Comparison of ENCODE assay signal across 8 cellular contexts in the genomic region with DNA sequence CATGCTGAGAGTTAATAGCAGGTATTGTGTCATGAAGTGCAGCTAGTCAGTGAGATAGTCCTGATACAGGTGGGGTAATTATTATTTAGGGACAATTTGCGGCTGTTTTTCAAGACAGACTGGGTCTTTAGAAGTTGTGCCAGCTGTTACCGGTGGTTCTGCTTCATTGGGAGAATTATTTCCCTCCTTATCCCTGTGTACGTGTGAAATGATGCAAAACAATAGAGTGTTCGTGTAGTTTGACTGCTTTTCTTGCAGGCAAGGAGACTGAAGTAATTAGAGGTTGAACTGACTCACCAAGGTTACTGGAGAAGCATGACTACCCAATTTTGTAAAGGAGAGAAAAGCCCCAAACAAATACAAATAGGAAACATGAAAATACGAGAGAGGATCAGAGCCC.
DNase-seq lines count a peak whose midpoint lies in the region; ATAC-seq and TF ChIP-seq lines count a peak whose summit lies in the region.

No MANE protein-coding gene starts in this region.

- H3K36me3 ChIP-seq in right atrium auricular region (no peaks in the 10 kb centered on the region), right lobe of liver (no peaks in the 10 kb centered on the region), uterus (no peaks in the 10 kb centered on the region)

- H3K9me3 ChIP-seq in right atrium auricular region (no peaks in the 10 kb centered on the region), right lobe of liver (no peaks in the 10 kb centered on the region), uterus (no peaks in the 10 kb centered on the region)

- intact Hi-C loops in Right ventricle myocardium inferior (cut with DNase I) (loop anchor here (2.0 to 5.0 kb wide), 2 partner anchors 33 to 179 kb away; no protein-coding TSS in a partner anchor), right lobe of liver (cut with DNase I) (no loop called here), uterus (cut with DNase I; ENCODE audit: low total_unique reads) (no loop called here)

- H3K27ac ChIP-seq in right atrium auricular region (peak overlapping the region; percentile 85 to 92), right lobe of liver (peak overlapping the region in 2 of 3 donors; percentile 87 to 93), uterus (peak overlapping the region; percentile 82 to 83)

- ATAC-seq in Right ventricle myocardium inferior (no peak), right lobe of liver (peak in 1 of 4 donors; percentile 1), GM19351 (IDR thresholded peaks at IDR 0.05; ENCODE audit: unreplicated experiment) (no peak)

- H3K27me3 ChIP-seq in right atrium auricular region = no peaks in the 10 kb centered on the region
- H3K27me3 ChIP-seq in right lobe of liver = no peaks in the 10 kb centered on the region
- no peaks in the 10 kb centered on the region for H3K27me3 ChIP-seq in uterus

- TF ChIP-seq CTCF in right atrium auricular region (IDR thresholded peaks at IDR 0.05) (no peak), right lobe of liver (IDR thresholded peaks at IDR 0.05) (no peak), uterus (IDR thresholded peaks at IDR 0.05) (no peak)

- H3K4me1 ChIP-seq in right atrium auricular region (peaks cover 0 to 13% of the 10 kb centered on the region in 2 donors), right lobe of liver (peaks cover 0 to 8% (median 0%) of the 10 kb centered on the region in 4 donors), uterus (no peaks in the 10 kb centered on the region)

- DNase-seq in right atrium auricular region (ENCODE audit: low spot score) = no peak
- DNase-seq in Right ventricle myocardium inferior (ENCODE audit: missing footprints) = no peak
- DNase-seq in amniotic stem cell (lab: John Stamatoyannopoulos, UW) = peak; percentile 62
- no peak for DNase-seq in right lobe of liver
- no peak for DNase-seq in uterus
- DNase-seq in NCI-H2081 treated with DMSO at 0.1 percent for 48 hours (lab: John Stamatoyannopoulos, UW) = no peak
- no peak for DNase-seq in hepatic stellate cell (ENCODE audit: low spot score)

- H3K4me3 ChIP-seq in right atrium auricular region (no peak overlapping the region), right lobe of liver (no peak overlapping the region), uterus (peak overlapping the region in 1 of 2 donors; percentile 54)

- WGBS in right lobe of liver (ENCODE audit: insufficient coverage, low coverage, low lambda C conversion rate, missing lambda C conversion rate) = 80% methylated on average over 5 of the region's 5 CpGs

- no peak for TF ChIP-seq POLR2A in right lobe of liver (IDR thresholded peaks at IDR 0.05)
- no peak for TF ChIP-seq POLR2A in uterus (IDR thresholded peaks at IDR 0.05)
